ENCODE assay signal across 26 cellular contexts in genomic region chr11:91489989-91490388, GRCh38.
"Had no signal": no experiment of that assay in that cellular context is flagged by ENCODE, and none has a peak within 500 bp of the region (broad histone marks: within the 10 kb centered on the region; RNA-seq: fewer than 3 reads in every experiment).

No MANE protein-coding gene starts in this region.

- H3K27ac ChIP-seq: cardiac muscle cell, heart right ventricle, left ventricle myocardium inferior, parathyroid adenoma, thyroid gland had no signal

- FAIRE-seq: endometrium had no signal

- H3K4me3 Mint-ChIP-seq: activated naive CD4-positive, alpha-beta T cell treated with anti-CD3 and anti-CD28 coated beads, Interleukin-2, amount 10 ng/mL, durations not matched to agents 7 days and 5 days; activated T-cell treated with anti-CD3 and anti-CD28 coated beads, Interleukin-2, amount 50 U/mL, for 72 hours; immature natural killer cell; natural killer cell had no signal

- H3K27ac Mint-ChIP-seq: activated naive CD4-positive, alpha-beta T cell treated with anti-CD3 and anti-CD28 coated beads, Interleukin-2, amount 10 ng/mL, durations not matched to agents 7 days and 5 days; activated T-cell treated with anti-CD3 and anti-CD28 coated beads, Interleukin-2, amount 50 U/mL, for 72 hours; immature natural killer cell; natural killer cell had no signal

- H3K27me3 ChIP-seq: cardiac muscle cell, heart right ventricle, thyroid gland had no signal

- H3K79me2 ChIP-seq: parathyroid adenoma had no signal

- H3K4me1 Mint-ChIP-seq: activated naive CD4-positive, alpha-beta T cell treated with anti-CD3 and anti-CD28 coated beads, Interleukin-2, amount 10 ng/mL, durations not matched to agents 7 days and 5 days; immature natural killer cell; natural killer cell had no signal

- H3K36me3 Mint-ChIP-seq: activated naive CD4-positive, alpha-beta T cell treated with anti-CD3 and anti-CD28 coated beads, Interleukin-2, amount 10 ng/mL, durations not matched to agents 7 days and 5 days; immature natural killer cell had no signal

- H3K4me1 ChIP-seq: heart right ventricle, left ventricle myocardium inferior, parathyroid adenoma, thyroid gland had no signal

- H3K4me3 ChIP-seq: cardiac muscle cell, heart right ventricle, left ventricle myocardium inferior, thyroid gland had no signal

- H3K27me3 Mint-ChIP-seq: activated naive CD4-positive, alpha-beta T cell treated with anti-CD3 and anti-CD28 coated beads, Interleukin-2, amount 10 ng/mL, durations not matched to agents 7 days and 5 days had no signal

- DNase-seq: activated CD4-positive, alpha-beta T cell treated with anti-CD3 and anti-CD28 coated beads for 4 hours; activated CD4-positive, alpha-beta T cell treated with anti-CD3 and anti-CD28 coated beads, Interleukin-2, amount 50 U/mL, for 48 hours; activated CD4-positive, CD25-positive, alpha-beta regulatory T cell; activated effector memory CD4-positive, alpha-beta T cell treated with Interleukin-2 at 50 U/mL for 16 hours; activated naive CD4-positive, alpha-beta T cell treated with anti-CD3 and anti-CD28 coated beads, Interleukin-2, amount 10 ng/mL, durations not matched to agents 7 days and 5 days; activated T-cell treated with anti-CD3 and anti-CD28 coated beads, Interleukin-2, amount 50 U/mL, for 72 hours; amygdala; cortex of kidney; erythroblast; foreskin fibroblast; heart right ventricle; immature natural killer cell; kidney glomerular epithelial cell; left ventricle myocardium inferior; mammary epithelial cell; midbrain; natural killer cell; nucleus accumbens; stimulated activated CD4-positive, alpha-beta T cell treated with anti-CD3 and anti-CD28 coated beads, Interleukin-4, amount 100 ng/mL, for 24 hours; stimulated activated naive CD4-positive, alpha-beta T cell treated with Interleukin-2 at 50 U/mL for 16 hours; T-helper 1 cell; T-helper 9 cell; thyroid gland had no signal

- H2AFZ ChIP-seq: parathyroid adenoma had no signal

- H3K9me3 ChIP-seq: thyroid gland had no signal

- H3K9ac ChIP-seq: parathyroid adenoma had no signal

- H3K36me3 ChIP-seq: cardiac muscle cell, heart right ventricle, left ventricle myocardium inferior, thyroid gland had no signal
